ENCODE assay signal across 1 cellular context in the genomic region with DNA sequence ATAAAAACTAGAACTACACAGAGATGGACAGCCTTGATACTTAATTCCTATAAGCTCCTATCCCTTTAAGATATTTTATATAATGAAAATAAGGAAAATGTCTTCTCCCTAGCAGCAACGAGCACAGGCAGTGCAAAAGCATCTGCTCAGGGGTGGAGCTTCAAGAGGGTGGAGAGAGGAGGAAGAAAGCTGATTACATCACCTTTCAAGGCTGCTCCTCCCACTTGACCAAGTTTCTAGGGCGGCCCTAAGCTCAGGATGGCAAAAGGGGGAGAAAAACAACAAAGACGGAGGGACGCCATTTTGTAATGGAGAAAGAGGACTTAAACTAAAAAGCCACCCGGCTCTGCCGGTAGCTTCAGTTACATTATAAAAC.
TF ChIP-seq lines count a peak whose summit lies in the region.

No MANE protein-coding gene starts in this region.

TF ChIP-seq in endothelial cell of umbilical vein, 7 proteins besides CTCF, POLR2A, EP300 and RAD21:
- TF ChIP-seq MYC (IDR thresholded peaks at IDR 0.05; ENCODE audit: low read depth, low read length): no peak
- no peak for TF ChIP-seq EZH2 (IDR thresholded peaks at IDR 0.05; ENCODE audit: borderline replicate concordance, low read depth, low read length, severe bottlenecking)
- peak; percentile 13 for TF ChIP-seq POLR2AphosphoS5 (IDR thresholded peaks at IDR 0.05; ENCODE audit: insufficient read depth, low read depth, low read length)
- peak; percentile 53 for TF ChIP-seq JUN (IDR thresholded peaks at IDR 0.05; ENCODE audit: borderline replicate concordance, insufficient read depth, insufficient read length, low read depth)
- TF ChIP-seq GATA2 (IDR thresholded peaks at IDR 0.05; ENCODE audit: insufficient read depth, insufficient read length, low read depth, low read length): no peak
- TF ChIP-seq FOS (IDR thresholded peaks at IDR 0.05; ENCODE audit: borderline replicate concordance, insufficient read depth, low read length): no peak
TF ChIP-seq in endothelial cell of umbilical vein: peak in this region for 2.
